25 cellular contexts compared by ENCODE assay signal in the genomic region with DNA sequence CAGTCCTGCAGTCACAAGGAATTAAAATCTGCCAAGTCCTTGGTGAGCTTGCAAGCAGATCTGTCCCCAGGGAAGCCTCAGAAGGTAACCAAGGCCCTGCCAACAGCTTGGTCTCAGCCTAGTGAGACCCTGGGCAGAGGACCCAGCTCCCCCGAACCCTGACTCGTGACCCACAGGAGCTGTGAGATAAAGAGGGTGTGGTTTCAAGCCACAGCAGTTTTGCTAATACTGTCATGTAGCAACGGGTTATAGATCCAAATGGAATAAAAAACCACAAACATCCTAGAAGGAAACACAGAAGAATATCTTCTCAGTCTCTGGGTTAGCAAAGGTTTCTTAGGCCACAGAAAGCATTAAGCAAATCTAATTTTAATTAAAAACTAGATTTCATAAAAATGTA.
DNase-seq lines count a peak whose midpoint lies in the region; TF ChIP-seq lines count a peak whose summit lies in the region.
"Had no signal": no experiment of that assay in that cellular context is flagged by ENCODE, and none has a peak within 500 bp of the region (broad histone marks: within the 10 kb centered on the region; RNA-seq: fewer than 3 reads in every experiment).

No MANE protein-coding gene starts in this region.

- H3K9me2 ChIP-seq in OCI-LY1 (ENCODE audit: low read depth, low read length) = no peaks in the 10 kb centered on the region

- H3K79me2 ChIP-seq in OCI-LY1 (ENCODE audit: insufficient read depth, low read length) = no peaks in the 10 kb centered on the region

- H3K4me3 ChIP-seq in GM12865 (ENCODE audit: low read depth, low read length) (no peak overlapping the region), OCI-LY1 (ENCODE audit: low read depth, low read length, poor library complexity, severe bottlenecking) (peak overlapping the region; percentile 16), right atrium auricular region (no peak overlapping the region)
- H3K4me3 ChIP-seq: esophagus muscularis mucosa, lung, ovary, Peyer's patch, skin epidermis, suprapubic skin had no signal

- no peaks in the 10 kb centered on the region for H3K27me3 ChIP-seq in OCI-LY1 (ENCODE audit: insufficient read depth, low read length)
- H3K27me3 ChIP-seq in right atrium auricular region = no peaks in the 10 kb centered on the region
- H3K27me3 ChIP-seq: esophagus muscularis mucosa, ovary, Peyer's patch, suprapubic skin had no signal

- peaks cover 9% of the 10 kb centered on the region for H3F3A ChIP-seq in OCI-LY1 (ENCODE audit: insufficient read depth, low read length)

- H3K9me3 ChIP-seq in OCI-LY1 (ENCODE audit: low read length) (no peaks in the 10 kb centered on the region), right atrium auricular region (no peaks in the 10 kb centered on the region)
- H3K9me3 ChIP-seq: esophagus muscularis mucosa, ovary, Peyer's patch, suprapubic skin had no signal

- no peak for TF ChIP-seq CTCF in GM12865 (IDR thresholded peaks at IDR 0.05; ENCODE audit: insufficient read depth, low read depth, low read length, missing control alignments)
- no peak for TF ChIP-seq CTCF in OCI-LY1 (IDR thresholded peaks at IDR 0.05; ENCODE audit: low read length)
- no peak for TF ChIP-seq CTCF in right atrium auricular region (IDR thresholded peaks at IDR 0.05)

- no peaks in the 10 kb centered on the region for H4K20me1 ChIP-seq in OCI-LY1 (ENCODE audit: insufficient read depth, low read length)

- TF ChIP-seq POLR2A in erythroblast (IDR thresholded peaks at IDR 0.05; ENCODE audit: low read length) = no peak

- DNase-seq in AG08395 (ENCODE audit: low spot score) (peak; percentile 34), GM12865 (ENCODE audit: low read depth) (peak; percentile 15), erythroblast (lab: John Stamatoyannopoulos, UW) (peak; percentile 50 to 61), globus pallidus (ENCODE audit: low spot score) (no peak), right atrium auricular region (ENCODE audit: low spot score) (no peak), NCI-H2196 treated with DMSO at 0.1 percent for 48 hours (lab: John Stamatoyannopoulos, UW; ENCODE audit: unreplicated experiment) (no peak), amygdala (lab: John Stamatoyannopoulos, UW) (no peak)
- DNase-seq: activated gamma-delta T cell treated with Interleukin-2 at 50 U/mL for 16 hours; activated T-cell treated with anti-CD3 and anti-CD28 coated beads, Interleukin-2, amount 50 U/mL, for 4 hours; GOT3; Kasumi-1; kidney glomerular epithelial cell; NCI-H1436; NCI-H2081; NCI-H2227 treated with DMSO at 0.1 percent for 48 hours; NCI-H526 treated with DMSO at 0.1 percent for 48 hours; ovary; SHP77; stimulated activated naive B cell treated with anti-CD40 and anti-IgM and Interleukin-4, amounts not matched to agents 10 μg/mL and 1 μg/mL and 100 μg/mL, for 72 hours had no signal

- H2AFZ ChIP-seq in OCI-LY1 (ENCODE audit: low read length) = no peak overlapping the region

- peak overlapping the region; percentile 67 for H3K4me2 ChIP-seq in OCI-LY1 (ENCODE audit: low read length)

- H3K4me1 ChIP-seq in OCI-LY1 (ENCODE audit: insufficient read depth, low read length, severe bottlenecking) (peaks cover 58% of the 10 kb centered on the region), right atrium auricular region (no peaks in the 10 kb centered on the region)
- H3K4me1 ChIP-seq: esophagus muscularis mucosa, suprapubic skin had no signal

- H3K9ac ChIP-seq in OCI-LY1 (ENCODE audit: low read length) = peak overlapping the region; percentile 65

- H3K27ac ChIP-seq in OCI-LY1 (ENCODE audit: low read depth, low read length, poor library complexity, severe bottlenecking) (peak overlapping the region; percentile 99), right atrium auricular region (no peak overlapping the region)
- H3K27ac ChIP-seq: esophagus muscularis mucosa, ovary, Peyer's patch, skin epidermis, suprapubic skin had no signal

- H3K36me3 ChIP-seq in OCI-LY1 (ENCODE audit: insufficient read depth, low read length) (peaks cover 21% of the 10 kb centered on the region), right atrium auricular region (no peaks in the 10 kb centered on the region)
- H3K36me3 ChIP-seq: ovary, Peyer's patch had no signal

Comparison
In these comparisons a context has a peak if more than half of its experiments do, and no peak if none do; other contexts are left out.
1. DNase-seq: peak in AG08395 (single experiment), GM12865 (single experiment) and erythroblast (2 of 2); none in globus pallidus (single experiment), right atrium auricular region (single experiment), NCI-H2196 treated with DMSO at 0.1 percent for 48 hours (single experiment) and amygdala (0 of 56).